In genomic region chr9:90801507-90802289, GRCh38 we compare ENCODE assay signal across 8 cellular contexts. TPM values are rescaled to one million over a fixed set of nuclear protein-coding genes. Genes with fewer than 3 reads are reported as not detected.
DNase-seq lines count a peak whose midpoint lies in the region; ATAC-seq, FAIRE-seq and TF ChIP-seq lines count a peak whose summit lies in the region.

SYK (plus strand) TSS chr9:90801819; CDS start chr9:90843899, 42,080 bp downstream.

- H3K9me3 ChIP-seq in SK-N-SH (no peaks in the 10 kb centered on the region; the same call in 1 of the 2 replicates), astrocyte (ENCODE audit: insufficient read depth, low read depth, low read length) (no peaks in the 10 kb centered on the region), thoracic aorta (no peaks in the 10 kb centered on the region)

- H3K27me3 Mint-ChIP-seq in astrocyte (ENCODE audit: low read depth, unreplicated experiment), result peaks cover 58% of the 10 kb centered on the region

- no peaks in the 10 kb centered on the region for H3K36me3 ChIP-seq in SK-N-SH (replicated peaks in 1 of 2; ENCODE audit: control insufficient read depth in 1 of 2, insufficient read depth in 2 of 2, low read length in 1 of 2)
- no peaks in the 10 kb centered on the region for H3K36me3 ChIP-seq in astrocyte (ENCODE audit: insufficient read depth, low read length)
- H3K36me3 ChIP-seq in thoracic aorta, result no peaks in the 10 kb centered on the region

- no peak for TF ChIP-seq EP300 in SK-N-SH (IDR thresholded peaks at IDR 0.05; ENCODE audit: borderline replicate concordance in 1 of 2, low read depth in 1 of 2, low read length in 1 of 2)

- H4K20me1 ChIP-seq in SK-N-SH (ENCODE audit: insufficient read depth) (no peaks in the 10 kb centered on the region), astrocyte (ENCODE audit: insufficient read depth, low read length) (no peaks in the 10 kb centered on the region)

- POLR2A ChIA-PET in SK-N-SH (lab: Yijun Ruan, JAX), result no interaction called here

- no peak within 1 kb of the TSS for H2AFZ ChIP-seq in SK-N-SH (ENCODE audit: low read depth)
- no peak within 1 kb of the TSS for H2AFZ ChIP-seq in astrocyte (ENCODE audit: low read depth, low read length)

- H3K79me2 ChIP-seq in SK-N-SH (ENCODE audit: insufficient read depth) (no peaks in the 10 kb centered on the region), astrocyte (ENCODE audit: insufficient read depth, low read length) (no peaks in the 10 kb centered on the region)

- H3K4me3 ChIP-seq in SK-N-SH (ENCODE audit: low read depth in 2 of 2, low read length in 1 of 2), result peak within 1 kb of the TSS in 1 of 2 experiments; percentile 46; a peak in 2 of 4 replicates
- H3K4me3 ChIP-seq in astrocyte (ENCODE audit: insufficient read depth, low read depth, low read length), result no peak within 1 kb of the TSS
- peak within 1 kb of the TSS; percentile 67 for H3K4me3 ChIP-seq in thoracic aorta

- H3K36me3 Mint-ChIP-seq in astrocyte (ENCODE audit: low read depth, unreplicated experiment), result no peaks in the 10 kb centered on the region

- H3K27ac Mint-ChIP-seq in astrocyte (ENCODE audit: unreplicated experiment), result no peak within 1 kb of the TSS

- no peaks in the 10 kb centered on the region for H3K9me2 ChIP-seq in SK-N-SH

- CTCF ChIA-PET in SK-N-SH (lab: Yijun Ruan, JAX), result interaction anchor here (0.7 to 1.2 kb wide), 5 partner anchors 12 to 575 kb away, joined by 3 read pairs; no protein-coding TSS in a partner anchor

- ATAC-seq in SK-N-SH treated with all-trans-retinoic acid at 6 μM for 48 hours (no peak), HG02571 (IDR thresholded peaks at IDR 0.05; ENCODE audit: unreplicated experiment) (peak; percentile 52), thoracic aorta (ENCODE audit: insufficient number of reproducible peaks, low FRiP score, low read depth) (no peak)

- DNase-seq in SK-N-SH (peak; percentile 66), NCI-H2171 treated with DMSO at 0.1 percent for 48 hours (lab: John Stamatoyannopoulos, UW) (peak; percentile 61), astrocyte (ENCODE audit: low read depth) (no peak), left kidney (ENCODE audit: low read depth, low spot score) (peak; percentile 73), thoracic aorta (ENCODE audit: low spot score) (no peak), T1000 (lab: John Stamatoyannopoulos, UW) (no peak)

- no peak for TF ChIP-seq CTCF in SK-N-SH (IDR thresholded peaks at IDR 0.05)
- TF ChIP-seq CTCF in astrocyte (IDR thresholded peaks at IDR 0.05; ENCODE audit: insufficient read depth, low read depth, low read length), result no peak
- no peak for TF ChIP-seq CTCF in thoracic aorta (IDR thresholded peaks at IDR 0.05)

- H3K4me3 Mint-ChIP-seq in astrocyte (ENCODE audit: unreplicated experiment), result peak within 1 kb of the TSS; percentile 77

- peaks cover 2% of the 10 kb centered on the region for H3K9me3 Mint-ChIP-seq in astrocyte (ENCODE audit: unreplicated experiment)

- TF ChIP-seq RAD21 in SK-N-SH (IDR thresholded peaks at IDR 0.05; ENCODE audit: low read length), result no peak

- no peaks in the 10 kb centered on the region for H3F3A ChIP-seq in SK-N-SH (replicated peaks; ENCODE audit: insufficient read depth)

- no peak for FAIRE-seq in astrocyte (lab: Jason Lieb, UNC)

- WGBS in SK-N-SH (ENCODE audit: low lambda C conversion rate), result 9% methylated on average over 26 of the region's 82 CpGs

- H3K4me1 ChIP-seq in SK-N-SH (ENCODE audit: control insufficient read depth in 1 of 2, insufficient read depth in 2 of 2, low read depth in 1 of 2, low read length in 1 of 2) (peaks cover 0 to 10% of the 10 kb centered on the region in 2 experiments; a peak in 1 of 4 replicates), astrocyte (ENCODE audit: insufficient read depth, low read length) (no peaks in the 10 kb centered on the region), thoracic aorta (ENCODE audit: control insufficient read depth in 1 of 2, low read depth in 2 of 2) (peaks cover 0 to 6% of the 10 kb centered on the region in 2 donors)

- no peak within 1 kb of the TSS for H3K27ac ChIP-seq in SK-N-SH (ENCODE audit: low read depth in 2 of 2, low read length in 1 of 2)
- no peak within 1 kb of the TSS for H3K27ac ChIP-seq in astrocyte (ENCODE audit: low read depth, low read length)
- H3K27ac ChIP-seq in thoracic aorta, result peak within 1 kb of the TSS in 1 of 2 donors; percentile 66

- H3K9ac ChIP-seq in SK-N-SH (no peak within 1 kb of the TSS), astrocyte (ENCODE audit: low read length) (no peak within 1 kb of the TSS)

- no peaks in the 10 kb centered on the region for H3K27me3 ChIP-seq in SK-N-SH (ENCODE audit: insufficient read depth)
- peaks cover 42% of the 10 kb centered on the region for H3K27me3 ChIP-seq in astrocyte (ENCODE audit: insufficient read depth, low read length)
- H3K27me3 ChIP-seq in thoracic aorta (replicated peaks; ENCODE audit: insufficient read depth), result no peaks in the 10 kb centered on the region

- no peaks in the 10 kb centered on the region for H3K4me1 Mint-ChIP-seq in astrocyte (ENCODE audit: low read depth, unreplicated experiment)

- H3K4me2 ChIP-seq in SK-N-SH, result no peak within 1 kb of the TSS
- H3K4me2 ChIP-seq in astrocyte (ENCODE audit: low read length), result peak within 1 kb of the TSS; percentile 30

TF ChIP-seq in SK-N-SH, 30 proteins besides CTCF, POLR2A, EP300 and RAD21 (continues in another document):
- TF ChIP-seq YY1 (IDR thresholded peaks at IDR 0.05; ENCODE audit: low read depth) (no peak), RCOR1 (IDR thresholded peaks at IDR 0.05; ENCODE audit: low read length) (no peak), REST (IDR thresholded peaks at IDR 0.05; ENCODE audit: low read depth, low read length) (no peak), CHD2 (IDR thresholded peaks at IDR 0.05; ENCODE audit: low read length, partially characterized antibody) (no peak), POLR2AphosphoS5 (IDR thresholded peaks at IDR 0.05; ENCODE audit: low read depth, low read length) (no peak), NFIC (IDR thresholded peaks at IDR 0.05; ENCODE audit: borderline replicate concordance) (no peak), SMC3 (IDR thresholded peaks at IDR 0.05; ENCODE audit: low read depth, low read length) (no peak)

TF ChIP-seq in SK-N-SH treated with all-trans-retinoic acid at 6 μM for 48 hours, 23 proteins besides CTCF, POLR2A, EP300 and RAD21:
- TF ChIP-seq ISL1 (CRISPR knock-in tag; IDR thresholded peaks at IDR 0.05) (no peak), ZNF565 (CRISPR knock-in tag; conservative IDR thresholded peaks at IDR 0.05; ENCODE audit: low read depth) (no peak), CSDC2 (CRISPR knock-in tag; IDR thresholded peaks at IDR 0.05) (no peak), POU6F1 (CRISPR knock-in tag; IDR thresholded peaks at IDR 0.05; ENCODE audit: borderline replicate concordance, low read depth) (no peak), SNAI2 (CRISPR knock-in tag; IDR thresholded peaks at IDR 0.05) (no peak), PATZ1 (CRISPR knock-in tag; IDR thresholded peaks at IDR 0.05; ENCODE audit: borderline replicate concordance) (no peak), RARB (CRISPR knock-in tag; IDR thresholded peaks at IDR 0.05) (no peak)

RNA-seq across cellular contexts. Expression of gene SYK, which starts in this region (rescaled TPM):
- not detected in 2 replicates for polyA plus RNA-seq in SK-N-SH (2012; rRNA removed)
- polyA plus RNA-seq in SK-N-SH (2012; cell fraction: cytosol; rRNA removed), result not detected in 2 replicates
- polyA plus RNA-seq in SK-N-SH (2012; cell fraction: nucleus; rRNA removed), result not detected in 2 replicates
- total RNA-seq in astrocyte (0.07 and 0.41 TPM in 2 replicates), thoracic aorta (10 to 100 TPM; 18.1 to 23.3 TPM)

Comparison
In these comparisons a context has a peak if more than half of its experiments do, and no peak if none do; other contexts are left out.
1. RNA of gene SYK (total RNA-seq): 18.1 to 23.3 TPM in thoracic aorta; 0.07 to 0.41 TPM in astrocyte; every median in the first group is over 10 times any median in the second.
2. Peak in DNase-seq in SK-N-SH; RNA of the gene not detected or under 1 TPM.
3. DNase-seq: peak in NCI-H2171 treated with DMSO at 0.1 percent for 48 hours (single experiment) and left kidney (single experiment); none in astrocyte (single experiment), thoracic aorta (single experiment) and T1000 (single experiment).